11 cellular contexts compared by ENCODE assay signal in genomic region chr10:88896336-88897018, GRCh38. TPM values are rescaled to one million over a fixed set of nuclear protein-coding genes. Genes with fewer than 3 reads are reported as not detected.
A peak's percentile ranks its signal among the peaks of the same experiment; 100 is the strongest.
DNase-seq lines count a peak whose midpoint lies in the region; ATAC-seq, FAIRE-seq and TF ChIP-seq lines count a peak whose summit lies in the region.
"Had no signal": no experiment of that assay in that cellular context is flagged by ENCODE, and none has a peak within 500 bp of the region (broad histone marks: within the 10 kb centered on the region; RNA-seq: fewer than 3 reads in every experiment).

No MANE protein-coding gene starts in this region.

- H3K36me3 ChIP-seq in esophagus squamous epithelium (no peaks in the 10 kb centered on the region), rectal smooth muscle tissue (ENCODE audit: control insufficient read depth, insufficient read depth, low read length) (peaks cover 6% of the 10 kb centered on the region), upper lobe of right lung (no peaks in the 10 kb centered on the region), brain microvascular endothelial cell (replicated peaks) (no peaks in the 10 kb centered on the region)

- no peak overlapping the region for H3K9ac ChIP-seq in rectal smooth muscle tissue (ENCODE audit: low read length)

- 60 to 75% methylated on average over 4 of the region's 4 CpGs for WGBS in esophagus squamous epithelium, 2 donors

- H3K27ac ChIP-seq in esophagus squamous epithelium (peak overlapping the region; percentile 21 to 82 (median 64)), rectal smooth muscle tissue (ENCODE audit: low read depth, low read length) (peak overlapping the region; percentile 56), upper lobe of right lung (no peak overlapping the region), brain microvascular endothelial cell (no peak overlapping the region)
- H3K27ac ChIP-seq: VCaP had no signal

- peak; percentile 53 for FAIRE-seq in GM18507 (lab: Jason Lieb, UNC)

- TF ChIP-seq POLR2A in esophagus squamous epithelium (IDR thresholded peaks at IDR 0.05) = no peak

- ATAC-seq in upper lobe of right lung = no peak

- DNase-seq in GM18507 (ENCODE audit: extremely low spot score, insufficient read length, low read depth) (no peak), OCI-M1 (lab: John Stamatoyannopoulos, UW) (peak; percentile 53), esophagus squamous epithelium (lab: John Stamatoyannopoulos, UW) (no peak), NCI-H1092 treated with DMSO at 0.1 percent for 48 hours (lab: John Stamatoyannopoulos, UW) (no peak), upper lobe of right lung (no peak), brain microvascular endothelial cell (no peak), ureter (ENCODE audit: low spot score) (no peak)
- DNase-seq: effector CD8-positive, alpha-beta T cell; NCI-H510A had no signal

- H3K4me1 ChIP-seq in esophagus squamous epithelium = peaks cover 0 to 67% (median 27%) of the 10 kb centered on the region in 3 donors
- H3K4me1 ChIP-seq in rectal smooth muscle tissue (ENCODE audit: control insufficient read depth, insufficient read depth, low read length) = peaks cover 3% of the 10 kb centered on the region
- no peaks in the 10 kb centered on the region for H3K4me1 ChIP-seq in upper lobe of right lung

- H3K9me3 ChIP-seq in esophagus squamous epithelium (no peaks in the 10 kb centered on the region), upper lobe of right lung (no peaks in the 10 kb centered on the region)

- TF ChIP-seq CTCF in esophagus squamous epithelium (IDR thresholded peaks at IDR 0.05) = no peak
- TF ChIP-seq CTCF in upper lobe of right lung (IDR thresholded peaks at IDR 0.05) = no peak
- no peak for TF ChIP-seq CTCF in brain microvascular endothelial cell (IDR thresholded peaks at IDR 0.05; ENCODE audit: low read depth, low read length, missing control alignments)

- no peaks in the 10 kb centered on the region for H3K27me3 ChIP-seq in esophagus squamous epithelium
- H3K27me3 ChIP-seq in rectal smooth muscle tissue (ENCODE audit: control insufficient read depth, insufficient read depth, low read length) = no peaks in the 10 kb centered on the region
- H3K27me3 ChIP-seq in upper lobe of right lung = no peaks in the 10 kb centered on the region
- H3K27me3 ChIP-seq in brain microvascular endothelial cell (replicated peaks) = no peaks in the 10 kb centered on the region

- in situ Hi-C loops in brain microvascular endothelial cell (cut with HindIII; ENCODE audit: low pct_ligation_motif_present, low sequenced_read_pairs) = no loop called here

- intact Hi-C loops in esophagus squamous epithelium (cut with DNase I) = no loop called here
- intact Hi-C loops in upper lobe of right lung (cut with DNase I) = no loop called here

- H3K4me3 ChIP-seq in esophagus squamous epithelium (no peak overlapping the region), rectal smooth muscle tissue (ENCODE audit: low read length) (no peak overlapping the region), upper lobe of right lung (no peak overlapping the region), brain microvascular endothelial cell (ENCODE audit: low read depth, low read length) (no peak overlapping the region)

RNA-seq across cellular contexts. Expression of gene STAMBPL1, which starts 16.4 kb away (rescaled TPM):
- 10 to 100 TPM in 2 of 4 donors, 1 to 10 TPM in 2; 3.5 to 21.0 (median 7.6) TPM for total RNA-seq in esophagus squamous epithelium
- 6.8 TPM for total RNA-seq in upper lobe of right lung
- total RNA-seq in ureter = 13.2 TPM

RNA-seq across cellular contexts. Expression of gene ANKRD22, which starts 44.8 kb away (rescaled TPM):
- total RNA-seq in esophagus squamous epithelium (10 to 100 TPM; 26.3 to 43.5 (median 31.5) TPM), upper lobe of right lung (2.3 TPM), ureter (14.7 TPM)

RNA-seq across cellular contexts. Expression of gene ACTA2, which starts 56.1 kb away (rescaled TPM):
- total RNA-seq in esophagus squamous epithelium (1,000 to 10,000 TPM in 1 of 4 donors, 100 to 1,000 TPM in 2, 10 to 100 TPM in 1; 64.6 to 1,343 (median 285) TPM), upper lobe of right lung (478 TPM), ureter (1,405 TPM)

Comparison
In these comparisons a context has a peak if more than half of its experiments do, and no peak if none do; other contexts are left out.
1. H3K27ac ChIP-seq: peak in esophagus squamous epithelium (4 of 4) and rectal smooth muscle tissue (single experiment); none in upper lobe of right lung (single experiment) and brain microvascular endothelial cell (single experiment).